16 cellular contexts compared by ENCODE assay signal in genomic region chr7:107057474-107057833, GRCh38. TPM values are rescaled to one million over a fixed set of nuclear protein-coding genes. Genes with fewer than 3 reads are reported as not detected.
DNase-seq lines count a peak whose midpoint lies in the region; ATAC-seq and TF ChIP-seq lines count a peak whose summit lies in the region.
"Had no signal": no experiment of that assay in that cellular context is flagged by ENCODE, and none has a peak within 500 bp of the region (broad histone marks: within the 10 kb centered on the region; RNA-seq: fewer than 3 reads in every experiment).

No MANE protein-coding gene starts in this region.

- H3K9me3 ChIP-seq in OCI-LY7 (ENCODE audit: low read length): peaks cover 13% of the 10 kb centered on the region; the same call in 1 of the 2 replicates
- H3K9me3 ChIP-seq in esophagus muscularis mucosa: no peaks in the 10 kb centered on the region
- no peaks in the 10 kb centered on the region for H3K9me3 ChIP-seq in testis

- H3K4me2 ChIP-seq in OCI-LY7 (ENCODE audit: low read length): peak overlapping the region; percentile 57

- peaks cover 84% of the 10 kb centered on the region for H3K79me2 ChIP-seq in OCI-LY7 (ENCODE audit: insufficient read depth, low read depth, low read length)

- DNase-seq in OCI-LY7 (ENCODE audit: low spot score): no peak
- no peak for DNase-seq in esophagus muscularis mucosa (ENCODE audit: extremely low spot score)
- DNase-seq in progenitor cell of endocrine pancreas (ENCODE audit: low spot score, unreplicated experiment): no peak
- DNase-seq in testis: no peak
- DNase-seq in middle frontal gyrus (ENCODE audit: extremely low spot score, low spot score): no peak
- no peak for DNase-seq in NCI-H82 treated with DMSO at 0.1 percent for 48 hours (lab: John Stamatoyannopoulos, UW; ENCODE audit: unreplicated experiment)
- no peak for DNase-seq in H7
- DNase-seq: C1 segment of cervical spinal cord; Calu3; CD4-positive, alpha-beta memory T cell; COR-L47; DMS53; DMS79 treated with DMSO at 0.1 percent for 48 hours; H9; HFFc6 had no signal

- BruUV-seq in OCI-LY7 (replicated peaks; lab: Mats Ljungman, UMichigan): no TSS peak

- no peak overlapping the region for H3K4me3 Mint-ChIP-seq in progenitor cell of endocrine pancreas (ENCODE audit: low read depth)
- H3K4me3 Mint-ChIP-seq: CD4-positive, alpha-beta memory T cell; H9; HFFc6 had no signal

- WGBS in esophagus muscularis mucosa: 90% methylated on average over 3 of the region's 3 CpGs
- WGBS in testis, 2 donors: 66 to 78% methylated on average over 3 of the region's 3 CpGs

- POLR2A ChIA-PET in OCI-LY7 (lab: Charles Lee): interaction anchor here (0.6 to 2.1 kb wide), 12 partner anchors 9 to 1491 kb away, joined by 3 to 11 read pairs (median 4); no protein-coding TSS in a partner anchor

- no peaks in the 10 kb centered on the region for H3K9me3 Mint-ChIP-seq in progenitor cell of endocrine pancreas (ENCODE audit: low read depth)

- TF ChIP-seq CTCF in OCI-LY7 (conservative IDR thresholded peaks at IDR 0.05; ENCODE audit: low read length): no peak
- no peak for TF ChIP-seq CTCF in esophagus muscularis mucosa (IDR thresholded peaks at IDR 0.05)
- no peak for TF ChIP-seq CTCF in progenitor cell of endocrine pancreas (IDR thresholded peaks at IDR 0.05; ENCODE audit: unreplicated experiment)
- no peak for TF ChIP-seq CTCF in testis (IDR thresholded peaks at IDR 0.05)

- H3K4me1 ChIP-seq in OCI-LY7 (ENCODE audit: insufficient read depth, low read length, poor library complexity, severe bottlenecking) (peaks cover 45% of the 10 kb centered on the region), esophagus muscularis mucosa (peaks cover 0 to 43% (median 37%) of the 10 kb centered on the region in 4 donors), testis (peaks cover 7% of the 10 kb centered on the region)

- H4K20me1 ChIP-seq in OCI-LY7 (ENCODE audit: insufficient read depth, low read length): peaks cover 4% of the 10 kb centered on the region; the same call in 1 of the 2 replicates

- no peak for ATAC-seq in GM19035 (IDR thresholded peaks at IDR 0.05; ENCODE audit: unreplicated experiment)

- peak overlapping the region; percentile 36 for H3K4me3 ChIP-seq in OCI-LY7 (ENCODE audit: low read depth, low read length, poor library complexity, severe bottlenecking)
- no peak overlapping the region for H3K4me3 ChIP-seq in esophagus muscularis mucosa
- no peak overlapping the region for H3K4me3 ChIP-seq in testis
- H3K4me3 ChIP-seq in H7 (ENCODE audit: insufficient read depth, low read depth, low read length): no peak overlapping the region

- intact Hi-C loops in OCI-LY7 (cut with micrococcal nuclease; ENCODE audit: unreplicated experiment): no loop called here
- intact Hi-C loops in esophagus muscularis mucosa (cut with DNase I): no loop called here
- intact Hi-C loops in testis (cut with DNase I; ENCODE audit: low total_unique reads): no loop called here

- H3K27ac ChIP-seq in OCI-LY7 (ENCODE audit: low read depth, low read length, poor library complexity, severe bottlenecking) (peak overlapping the region; percentile 33), esophagus muscularis mucosa (replicated peaks in 1 of 4) (peak overlapping the region in 3 of 4 donors; percentile 34 to 71 (median 49)), testis (peak overlapping the region; percentile 5 to 37)

- no peaks in the 10 kb centered on the region for H3K27me3 Mint-ChIP-seq in progenitor cell of endocrine pancreas

- CTCF ChIA-PET in OCI-LY7 (lab: Charles Lee; ENCODE audit: unreplicated experiment): interaction anchor here (0.8 kb wide), 1 partner anchor 9 kb away, joined by 6 read pairs; no protein-coding TSS in a partner anchor

- TF ChIP-seq EP300 in esophagus muscularis mucosa (IDR thresholded peaks at IDR 0.05): no peak

- no peak overlapping the region for H2AFZ ChIP-seq in OCI-LY7 (ENCODE audit: low read length)

- H3K27me3 ChIP-seq in esophagus muscularis mucosa (no peaks in the 10 kb centered on the region), testis (no peaks in the 10 kb centered on the region), H7 (ENCODE audit: control insufficient read depth, insufficient read depth, low read length) (no peaks in the 10 kb centered on the region)

- peaks cover 4% of the 10 kb centered on the region for H3K36me3 Mint-ChIP-seq in progenitor cell of endocrine pancreas (ENCODE audit: insufficient read depth)
- H3K36me3 Mint-ChIP-seq: CD4-positive, alpha-beta memory T cell had no signal

- peaks cover 38% of the 10 kb centered on the region for H3K36me3 ChIP-seq in OCI-LY7 (ENCODE audit: insufficient read depth, low read length)
- H3K36me3 ChIP-seq in esophagus muscularis mucosa: no peaks in the 10 kb centered on the region
- no peaks in the 10 kb centered on the region for H3K36me3 ChIP-seq in testis (ENCODE audit: low read depth, missing control alignments)
- H3K36me3 ChIP-seq in H7 (replicated peaks; ENCODE audit: control insufficient read depth, insufficient read depth, low read length): no peaks in the 10 kb centered on the region

- peaks cover 12% of the 10 kb centered on the region for H3K4me1 Mint-ChIP-seq in progenitor cell of endocrine pancreas (ENCODE audit: low read depth)
- H3K4me1 Mint-ChIP-seq: CD4-positive, alpha-beta memory T cell had no signal

- TF ChIP-seq POLR2A in esophagus muscularis mucosa (IDR thresholded peaks at IDR 0.05; ENCODE audit: low read depth): no peak
- no peak for TF ChIP-seq POLR2A in testis (IDR thresholded peaks at IDR 0.05)

- H3K9me2 ChIP-seq in OCI-LY7 (ENCODE audit: insufficient read depth, low read length): no peaks in the 10 kb centered on the region

- H3K27ac Mint-ChIP-seq in progenitor cell of endocrine pancreas: peak overlapping the region; percentile 0
- H3K27ac Mint-ChIP-seq: CD4-positive, alpha-beta memory T cell; HFFc6 had no signal

RNA-seq across cellular contexts. Expression of gene PRKAR2B, which starts 12.9 kb away (rescaled TPM):
- total RNA-seq in OCI-LY7 (2014; rRNA removed; shearing (Covaris generic)): 69.0 and 91.1 TPM in 2 replicates
- total RNA-seq in OCI-LY7 (2022) (210 and 290 TPM in 2 replicates), esophagus muscularis mucosa (100 to 1,000 TPM in 2 of 4 donors, 10 to 100 TPM in 2; 89.5 to 127 (median 102) TPM), progenitor cell of endocrine pancreas (19.2 and 20.3 TPM in 2 replicates), testis (10 to 100 TPM; 66.3 to 81.8 TPM)
- 51.7 TPM for polyA plus RNA-seq in testis (ENCODE audit: insufficient read depth, low read depth, low replicate concordance)
- total RNA-seq in H7 (2014; rRNA removed; shearing (Covaris generic)): 22.9 and 29.9 TPM in 2 replicates
